ENCODE assay signal across 9 cellular contexts in the genomic region with DNA sequence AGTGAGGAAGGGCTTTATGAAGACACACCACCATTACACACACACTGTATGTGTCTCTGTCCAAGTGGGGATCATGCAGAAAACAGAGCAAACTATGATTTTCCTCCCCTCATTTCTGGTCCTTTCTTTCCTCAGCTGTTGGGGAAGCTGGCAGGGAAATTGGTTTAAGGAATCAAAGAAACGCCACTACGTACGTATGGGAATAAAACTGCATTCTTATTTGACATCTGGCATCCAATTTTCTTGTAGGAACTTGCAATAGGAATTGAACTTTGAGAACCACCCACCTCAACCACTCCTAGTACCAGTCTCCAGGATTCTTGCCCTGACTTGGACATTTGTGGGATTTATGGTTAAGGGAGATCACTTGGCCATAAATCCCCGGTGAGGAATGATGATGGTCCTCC.
DNase-seq lines count a peak whose midpoint lies in the region; ATAC-seq and TF ChIP-seq lines count a peak whose summit lies in the region.
"Had no signal": no experiment of that assay in that cellular context is flagged by ENCODE, and none has a peak within 500 bp of the region (broad histone marks: within the 10 kb centered on the region; RNA-seq: fewer than 3 reads in every experiment).

No MANE protein-coding gene starts in this region.

- no peaks in the 10 kb centered on the region for H4K20me1 ChIP-seq in SK-N-SH (ENCODE audit: insufficient read depth)

- no peak for TF ChIP-seq EP300 in SK-N-SH (IDR thresholded peaks at IDR 0.05; ENCODE audit: borderline replicate concordance in 1 of 2, low read depth in 1 of 2, low read length in 1 of 2)

- CTCF ChIA-PET in SK-N-SH (lab: Yijun Ruan, JAX) = interaction anchor here (0.9 to 1.6 kb wide), 5 partner anchors 13 to 387 kb away, joined by 3 to 8 read pairs (median 3); no protein-coding TSS in a partner anchor

- peaks cover 16% of the 10 kb centered on the region for H3F3A ChIP-seq in SK-N-SH (replicated peaks; ENCODE audit: insufficient read depth)

- H3K27me3 ChIP-seq in SK-N-SH (ENCODE audit: insufficient read depth) = no peaks in the 10 kb centered on the region
- H3K27me3 ChIP-seq in prostate gland (replicated peaks; ENCODE audit: insufficient read depth) = no peaks in the 10 kb centered on the region

- peaks cover 7% of the 10 kb centered on the region; the same call in 1 of the 2 replicates for H3K79me2 ChIP-seq in SK-N-SH (ENCODE audit: insufficient read depth)

- H3K27ac ChIP-seq in SK-N-SH (ENCODE audit: low read depth in 2 of 2, low read length in 1 of 2) (peak overlapping the region; percentile 78 to 90), prostate gland (peak overlapping the region; percentile 71 to 76)

- no peak for TF ChIP-seq POLR2A in prostate gland (IDR thresholded peaks at IDR 0.05)

- H3K9ac ChIP-seq in ES-I3 (ENCODE audit: low read depth, low read length) (peak overlapping the region; percentile 30; the same call in 1 of the 2 replicates), SK-N-SH (peak overlapping the region; percentile 80)

- no peak for TF ChIP-seq CTCF in SK-N-SH (IDR thresholded peaks at IDR 0.05)
- TF ChIP-seq CTCF in prostate gland (IDR thresholded peaks at IDR 0.05) = no peak

- H3K36me3 ChIP-seq in ES-I3 (ENCODE audit: insufficient read depth, low read length) (no peaks in the 10 kb centered on the region), SK-N-SH (replicated peaks in 1 of 2; ENCODE audit: control insufficient read depth in 1 of 2, insufficient read depth in 2 of 2, low read length in 1 of 2) (no peaks in the 10 kb centered on the region), prostate gland (no peaks in the 10 kb centered on the region)

- H2AFZ ChIP-seq in SK-N-SH (ENCODE audit: low read depth) = peak overlapping the region; percentile 88

- no peak for TF ChIP-seq RAD21 in SK-N-SH (IDR thresholded peaks at IDR 0.05; ENCODE audit: low read length)

- no peaks in the 10 kb centered on the region for H3K9me3 ChIP-seq in ES-I3 (ENCODE audit: control insufficient read depth, insufficient read depth, low read length)
- no peaks in the 10 kb centered on the region for H3K9me3 ChIP-seq in SK-N-SH
- H3K9me3 ChIP-seq in prostate gland = no peaks in the 10 kb centered on the region

- H3K4me1 ChIP-seq in ES-I3 (ENCODE audit: insufficient read depth, low read length) (no peaks in the 10 kb centered on the region), SK-N-SH (ENCODE audit: control insufficient read depth in 1 of 2, insufficient read depth in 2 of 2, low read depth in 1 of 2, low read length in 1 of 2) (peaks cover 12% of the 10 kb centered on the region in 2 experiments; a peak in 3 of 4 replicates), prostate gland (replicated peaks) (peaks cover 2% of the 10 kb centered on the region)

- intact Hi-C loops in prostate gland (cut with DNase I) = no loop called here

- peak overlapping the region; percentile 82 for H3K4me2 ChIP-seq in SK-N-SH

- no peaks in the 10 kb centered on the region for H3K9me2 ChIP-seq in SK-N-SH

- WGBS in SK-N-SH (ENCODE audit: low lambda C conversion rate) = 12% methylated on average over 4 of the region's 4 CpGs
- 6% methylated on average over 4 of the region's 4 CpGs for WGBS in prostate gland

- no peak for DNase-seq in SK-N-SH
- DNase-seq in foreskin melanocyte = peak; percentile 46
- no peak for DNase-seq in prostate gland (ENCODE audit: low spot score)
- DNase-seq in DMS153 treated with DMSO at 0.1 percent for 48 hours (lab: John Stamatoyannopoulos, UW; ENCODE audit: unreplicated experiment) = no peak
- DNase-seq in NCI-H1694 treated with DMSO at 0.1 percent for 48 hours (lab: John Stamatoyannopoulos, UW) = no peak
- DNase-seq: KG1 had no signal

- ATAC-seq in GM21825 (IDR thresholded peaks at IDR 0.05; ENCODE audit: unreplicated experiment) (no peak), HG03108 (IDR thresholded peaks at IDR 0.05; ENCODE audit: unreplicated experiment) (no peak)

- H3K4me3 ChIP-seq in SK-N-SH (ENCODE audit: low read depth in 2 of 2, low read length in 1 of 2) (peak overlapping the region; percentile 79 to 85), prostate gland (peak overlapping the region; percentile 45 to 50)

- POLR2A ChIA-PET in SK-N-SH (lab: Yijun Ruan, JAX) = interaction anchor here (1.3 kb wide), 1 partner anchor 18 kb away, joined by 5 read pairs; no protein-coding TSS in a partner anchor

TF ChIP-seq in SK-N-SH, 30 proteins besides CTCF, POLR2A, EP300 and RAD21:
- TF ChIP-seq RXRA (IDR thresholded peaks at IDR 0.05; ENCODE audit: borderline replicate concordance, low read depth) = no peak
- TF ChIP-seq TAF1 (IDR thresholded peaks at IDR 0.05; ENCODE audit: borderline replicate concordance, low read depth, low read length) = no peak
- no peak for TF ChIP-seq RCOR1 (IDR thresholded peaks at IDR 0.05; ENCODE audit: low read length)
- TF ChIP-seq, protein P1, sequence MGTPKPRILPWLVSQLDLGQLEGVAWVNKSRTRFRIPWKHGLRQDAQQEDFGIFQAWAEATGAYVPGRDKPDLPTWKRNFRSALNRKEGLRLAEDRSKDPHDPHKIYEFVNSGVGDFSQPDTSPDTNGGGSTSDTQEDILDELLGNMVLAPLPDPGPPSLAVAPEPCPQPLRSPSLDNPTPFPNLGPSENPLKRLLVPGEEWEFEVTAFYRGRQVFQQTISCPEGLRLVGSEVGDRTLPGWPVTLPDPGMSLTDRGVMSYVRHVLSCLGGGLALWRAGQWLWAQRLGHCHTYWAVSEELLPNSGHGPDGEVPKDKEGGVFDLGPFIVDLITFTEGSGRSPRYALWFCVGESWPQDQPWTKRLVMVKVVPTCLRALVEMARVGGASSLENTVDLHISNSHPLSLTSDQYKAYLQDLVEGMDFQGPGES (IDR thresholded peaks at IDR 0.05; ENCODE audit: low read depth, low read length) = no peak
- TF ChIP-seq GATA2 (CRISPR knock-in tag; IDR thresholded peaks at IDR 0.05) = no peak
- no peak for TF ChIP-seq RFX5 (IDR thresholded peaks at IDR 0.05; ENCODE audit: low read length)
- TF ChIP-seq TEAD4 (IDR thresholded peaks at IDR 0.05; ENCODE audit: borderline replicate concordance, insufficient read depth) = no peak
- TF ChIP-seq, protein P2, sequence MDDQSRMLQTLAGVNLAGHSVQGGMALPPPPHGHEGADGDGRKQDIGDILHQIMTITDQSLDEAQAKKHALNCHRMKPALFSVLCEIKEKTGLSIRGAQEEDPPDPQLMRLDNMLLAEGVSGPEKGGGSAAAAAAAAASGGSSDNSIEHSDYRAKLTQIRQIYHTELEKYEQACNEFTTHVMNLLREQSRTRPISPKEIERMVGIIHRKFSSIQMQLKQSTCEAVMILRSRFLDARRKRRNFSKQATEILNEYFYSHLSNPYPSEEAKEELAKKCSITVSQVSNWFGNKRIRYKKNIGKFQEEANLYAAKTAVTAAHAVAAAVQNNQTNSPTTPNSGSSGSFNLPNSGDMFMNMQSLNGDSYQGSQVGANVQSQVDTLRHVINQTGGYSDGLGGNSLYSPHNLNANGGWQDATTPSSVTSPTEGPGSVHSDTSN (IDR thresholded peaks at IDR 0.05) = no peak
- TF ChIP-seq TCF12 (IDR thresholded peaks at IDR 0.05) = no peak
- no peak; the same call in 1 of the 2 replicates for TF ChIP-seq NFIC (IDR thresholded peaks at IDR 0.05; ENCODE audit: borderline replicate concordance)
- TF ChIP-seq SMC3 (IDR thresholded peaks at IDR 0.05; ENCODE audit: low read depth, low read length) = no peak
- TF ChIP-seq, protein P3, sequence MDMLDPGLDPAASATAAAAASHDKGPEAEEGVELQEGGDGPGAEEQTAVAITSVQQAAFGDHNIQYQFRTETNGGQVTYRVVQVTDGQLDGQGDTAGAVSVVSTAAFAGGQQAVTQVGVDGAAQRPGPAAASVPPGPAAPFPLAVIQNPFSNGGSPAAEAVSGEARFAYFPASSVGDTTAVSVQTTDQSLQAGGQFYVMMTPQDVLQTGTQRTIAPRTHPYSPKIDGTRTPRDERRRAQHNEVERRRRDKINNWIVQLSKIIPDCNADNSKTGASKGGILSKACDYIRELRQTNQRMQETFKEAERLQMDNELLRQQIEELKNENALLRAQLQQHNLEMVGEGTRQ (IDR thresholded peaks at IDR 0.05; ENCODE audit: borderline replicate concordance, low read depth, low read length) = no peak
- no peak for TF ChIP-seq POLR2AphosphoS5 (IDR thresholded peaks at IDR 0.05; ENCODE audit: low read depth, low read length)
- TF ChIP-seq, protein P4, sequence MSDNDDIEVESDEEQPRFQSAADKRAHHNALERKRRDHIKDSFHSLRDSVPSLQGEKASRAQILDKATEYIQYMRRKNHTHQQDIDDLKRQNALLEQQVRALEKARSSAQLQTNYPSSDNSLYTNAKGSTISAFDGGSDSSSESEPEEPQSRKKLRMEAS (IDR thresholded peaks at IDR 0.05; ENCODE audit: low read depth) = no peak
